ENCODE assay signal across 1 cellular context in genomic region chr7:97971990-97972943, GRCh38.
TF ChIP-seq lines count a peak whose summit lies in the region.

No MANE protein-coding gene starts in this region.

TF ChIP-seq in K562, 482 proteins besides CTCF, POLR2A, EP300 and RAD21 (continued from another document and continues in another):
- TF ChIP-seq ZNF407 (IDR thresholded peaks at IDR 0.05; ENCODE audit: low read depth) (no peak), CHD7 (IDR thresholded peaks at IDR 0.05; ENCODE audit: low read depth, low read length) (no peak), PTTG1 (tag; IDR thresholded peaks at IDR 0.05; ENCODE audit: low read depth) (no peak), ZNF184 (CRISPR knock-in tag; IDR thresholded peaks at IDR 0.05) (no peak), SP2 (IDR thresholded peaks at IDR 0.05; ENCODE audit: extremely low read depth, low read depth, low read length, poor library complexity, severe bottlenecking) (no peak), CCNT2 (IDR thresholded peaks at IDR 0.05; ENCODE audit: borderline replicate concordance, extremely low read depth, insufficient read length, low read depth, low read length) (no peak), MNT (conservative IDR thresholded peaks at IDR 0.05) (peak; percentile 23 to 69), ZKSCAN3 (CRISPR knock-in tag; IDR thresholded peaks at IDR 0.05) (no peak), NCOA1 (IDR thresholded peaks at IDR 0.05; ENCODE audit: low read depth) (peak; percentile 47; the same call in 1 of the 2 replicates), MXD1 (CRISPR knock-in tag; IDR thresholded peaks at IDR 0.05; ENCODE audit: borderline replicate concordance, poor library complexity, severe bottlenecking) (no peak), THRAP3 (IDR thresholded peaks at IDR 0.05; ENCODE audit: borderline replicate concordance) (no peak; the same call in 1 of the 2 replicates), SMAD4 (CRISPR knock-in tag; conservative IDR thresholded peaks at IDR 0.05) (peak; percentile 78), ELK3 (CRISPR knock-in tag; IDR thresholded peaks at IDR 0.05) (no peak), ZNF398 (CRISPR knock-in tag; IDR thresholded peaks at IDR 0.05) (no peak), HES1 (IDR thresholded peaks at IDR 0.05; ENCODE audit: low read depth) (no peak), CBX3 (IDR thresholded peaks at IDR 0.05; ENCODE audit: borderline replicate concordance in 1 of 2, low read length in 2 of 2) (peak in 1 of 2 experiments; percentile 88; a peak in 2 of 3 replicates), ZFP1 (CRISPR knock-in tag; IDR thresholded peaks at IDR 0.05) (no peak), ZFX (CRISPR knock-in tag; IDR thresholded peaks at IDR 0.05) (peak; percentile 6; the same call in 1 of the 2 replicates), BRD4 (IDR thresholded peaks at IDR 0.05) (peak; percentile 75; the same call in 1 of the 2 replicates), MAFK (IDR thresholded peaks at IDR 0.05; ENCODE audit: low read length) (0 out of 2 replicates have a peak, but pooled peaks have one; percentile 9), ZNF699 (CRISPR knock-in tag; IDR thresholded peaks at IDR 0.05; ENCODE audit: insufficient replicate concordance) (no peak)
